ENCODE assay signal across 9 cellular contexts in the genomic region with DNA sequence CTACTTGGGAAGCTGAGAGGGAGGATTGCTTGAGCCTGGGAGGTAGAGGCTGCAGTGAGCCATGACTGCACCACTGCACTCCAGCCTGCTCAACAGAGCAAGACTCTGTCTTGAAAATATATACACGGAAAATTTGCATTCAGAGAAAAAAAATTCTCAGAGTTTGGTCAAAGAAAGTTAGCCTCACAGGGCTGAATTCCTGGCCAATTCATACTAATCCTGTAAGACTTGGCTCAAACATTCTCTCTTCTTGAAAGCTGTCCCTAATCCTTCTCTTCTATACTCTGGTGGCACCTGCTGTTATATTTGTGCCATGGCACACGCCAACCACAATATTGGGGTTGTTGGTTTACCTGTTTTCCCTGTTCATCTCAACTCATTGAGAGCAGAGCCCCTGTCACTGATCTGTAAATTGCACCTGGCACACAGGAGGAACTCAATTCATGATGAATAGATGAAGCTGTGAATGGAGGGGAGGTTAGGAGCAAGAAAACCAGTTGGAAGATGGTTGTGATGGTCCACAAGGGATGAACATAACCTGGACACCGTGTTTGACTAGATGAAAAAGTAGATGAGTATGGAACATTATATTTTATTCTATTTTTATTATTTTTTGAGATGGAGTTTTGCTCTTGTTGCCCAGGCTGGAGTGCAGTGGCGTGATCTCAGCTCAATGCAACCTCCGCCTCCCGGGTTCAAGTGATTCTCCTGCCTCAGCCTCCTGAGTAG. TPM values are rescaled to one million over a fixed set of nuclear protein-coding genes. Genes with fewer than 3 reads are reported as not detected.
DNase-seq lines count a peak whose midpoint lies in the region; ATAC-seq and TF ChIP-seq lines count a peak whose summit lies in the region.
"Had no signal": no experiment of that assay in that cellular context is flagged by ENCODE, and none has a peak within 500 bp of the region (broad histone marks: within the 10 kb centered on the region; RNA-seq: fewer than 3 reads in every experiment).

No MANE protein-coding gene starts in this region.

- no peak for ATAC-seq in GM19397 (IDR thresholded peaks at IDR 0.05; ENCODE audit: unreplicated experiment)

- H3K4me3 ChIP-seq in GM12864 (ENCODE audit: low read depth, low read length) (no peak overlapping the region), Karpas-422 (ENCODE audit: low read length) (no peak overlapping the region), hepatocyte (no peak overlapping the region)
- H3K4me3 ChIP-seq: SK-N-MC had no signal

- DNase-seq in GM12864 (ENCODE audit: low read depth), result no peak
- peak; percentile 77 for DNase-seq in Karpas-422
- DNase-seq in RPMI8226, result peak; percentile 29
- no peak for DNase-seq in hepatocyte (ENCODE audit: low spot score)
- DNase-seq in C1 segment of cervical spinal cord (lab: John Stamatoyannopoulos, UW), result no peak
- no peak for DNase-seq in putamen (ENCODE audit: low spot score)
- DNase-seq in NCI-H128 (lab: John Stamatoyannopoulos, UW; ENCODE audit: unreplicated experiment), result no peak

- H3K27ac ChIP-seq in Karpas-422 (ENCODE audit: low read length) (no peak overlapping the region), hepatocyte (no peak overlapping the region)
- H3K27ac ChIP-seq: SK-N-MC had no signal

- TF ChIP-seq CTCF in GM12864 (IDR thresholded peaks at IDR 0.05; ENCODE audit: low read depth, low read length, missing control alignments) (peak; percentile 53), hepatocyte (IDR thresholded peaks at IDR 0.05; ENCODE audit: poor library complexity) (peak; percentile 36)

- no peak overlapping the region for H3K9ac ChIP-seq in Karpas-422 (ENCODE audit: low read length)

- H3K27me3 ChIP-seq in Karpas-422 (ENCODE audit: low read length) (no peaks in the 10 kb centered on the region), hepatocyte (no peaks in the 10 kb centered on the region)

- H3K79me2 ChIP-seq in Karpas-422 (ENCODE audit: low read length), result no peaks in the 10 kb centered on the region
- no peaks in the 10 kb centered on the region for H3K79me2 ChIP-seq in hepatocyte

- H4K20me1 ChIP-seq in Karpas-422 (ENCODE audit: insufficient read depth, low read depth, low read length), result no peaks in the 10 kb centered on the region
- H4K20me1 ChIP-seq in hepatocyte (ENCODE audit: insufficient read depth, poor library complexity, severe bottlenecking), result no peaks in the 10 kb centered on the region

- H3K4me2 ChIP-seq in Karpas-422 (ENCODE audit: low read depth, low read length, poor library complexity, severe bottlenecking), result no peak overlapping the region
- no peak overlapping the region for H3K4me2 ChIP-seq in hepatocyte

- H3K36me3 ChIP-seq in Karpas-422 (ENCODE audit: insufficient read depth, low read length), result no peaks in the 10 kb centered on the region
- no peaks in the 10 kb centered on the region for H3K36me3 ChIP-seq in hepatocyte (replicated peaks; ENCODE audit: insufficient read depth, low read depth)

- WGBS in hepatocyte (ENCODE audit: low lambda C conversion rate, missing lambda C conversion rate), result 93% methylated on average over 6 of the region's 6 CpGs

- H2AFZ ChIP-seq in Karpas-422 (ENCODE audit: low read length) (no peak overlapping the region), hepatocyte (no peak overlapping the region)

- H3K4me1 ChIP-seq in Karpas-422 (ENCODE audit: low read length) (peaks cover 4% of the 10 kb centered on the region), hepatocyte (ENCODE audit: insufficient read depth) (peaks cover 18% of the 10 kb centered on the region)

- no peaks in the 10 kb centered on the region for H3K9me3 ChIP-seq in Karpas-422 (ENCODE audit: low read length)
- H3K9me3 ChIP-seq in hepatocyte (ENCODE audit: low read depth), result no peaks in the 10 kb centered on the region

- no peaks in the 10 kb centered on the region for H3K9me2 ChIP-seq in Karpas-422 (replicated peaks; ENCODE audit: insufficient read depth, low read length)
- no peaks in the 10 kb centered on the region for H3K9me2 ChIP-seq in hepatocyte (replicated peaks; ENCODE audit: insufficient read depth)

RNA-seq across cellular contexts. Expression of gene SPTSSA, which starts 36.8 kb away (rescaled TPM):
- total RNA-seq in Karpas-422 (2014; rRNA removed; shearing (Covaris generic); ENCODE audit: low replicate concordance), result 9.5 and 25.9 TPM in 2 replicates
- 36.8 and 42.8 TPM in 2 replicates for total RNA-seq in hepatocyte
- polyA plus RNA-seq in hepatocyte, result 30.0 and 33.4 TPM in 2 replicates

RNA-seq across cellular contexts. Expression of gene EAPP, which starts 40.7 kb away (rescaled TPM):
- total RNA-seq in Karpas-422 (2014; rRNA removed; shearing (Covaris generic); ENCODE audit: low replicate concordance), result 46.2 and 63.5 TPM in 2 replicates
- 42.1 and 49.1 TPM in 2 replicates for total RNA-seq in hepatocyte
- polyA plus RNA-seq in hepatocyte, result 51.8 and 56.1 TPM in 2 replicates

Comparison
In these comparisons a context has a peak if more than half of its experiments do, and no peak if none do; other contexts are left out.
1. DNase-seq: peak in Karpas-422 (single experiment) and RPMI8226 (single experiment); none in GM12864 (single experiment), hepatocyte (single experiment), C1 segment of cervical spinal cord (0 of 14), putamen (single experiment) and NCI-H128 (single experiment).